Comparison of ENCODE assay signal across 13 cellular contexts in genomic region chr2:168802825-168803726, GRCh38. TPM values are rescaled to one million over a fixed set of nuclear protein-coding genes. Genes with fewer than 3 reads are reported as not detected.
DNase-seq lines count a peak whose midpoint lies in the region; ATAC-seq and TF ChIP-seq lines count a peak whose summit lies in the region.
"Had no signal": no experiment of that assay in that cellular context is flagged by ENCODE, and none has a peak within 500 bp of the region (broad histone marks: within the 10 kb centered on the region; RNA-seq: fewer than 3 reads in every experiment).

No MANE protein-coding gene starts in this region.

- H3K4me1 ChIP-seq in mesenchymal stem cell (ENCODE audit: control insufficient read depth, insufficient read depth, low read depth, low read length), result no peaks in the 10 kb centered on the region
- H3K4me1 ChIP-seq in thoracic aorta (ENCODE audit: control insufficient read depth in 1 of 2, low read depth in 2 of 2), result no peaks in the 10 kb centered on the region

- no peak overlapping the region for H2BK120ac ChIP-seq in mesenchymal stem cell (ENCODE audit: low read depth, low read length)

- no peak for DNase-seq in T-helper 2 cell treated with Interferon-gamma antibody and Interleukin-4, amounts not matched to agents 5 μg/mL and 100 μg/mL, for 36 hours (ENCODE audit: low spot score)
- DNase-seq in T-helper 2 cell (no peak), dorsolateral prefrontal cortex (no peak), mesenchymal stem cell (no peak), thoracic aorta (ENCODE audit: low spot score) (no peak), GM03348 (ENCODE audit: low spot score) (no peak), T-helper 1 cell (no peak)
- DNase-seq: activated CD4-positive, alpha-beta T cell treated with anti-CD3 and anti-CD28 coated beads, Interleukin-2, amount 50 U/mL, for 4 hours; glutamatergic neuron had no signal

- peaks cover 20% of the 10 kb centered on the region for H3K27me3 Mint-ChIP-seq in T-helper 2 cell treated with Interferon-gamma antibody and Interleukin-4, amounts not matched to agents 5 μg/mL and 100 μg/mL, for 36 hours (ENCODE audit: low read depth)
- H3K27me3 Mint-ChIP-seq: memory B cell had no signal

- peak overlapping the region in 20 of 59 donors; percentile 0 to 51 (median 30) for H3K27ac ChIP-seq in dorsolateral prefrontal cortex
- no peak overlapping the region for H3K27ac ChIP-seq in mesenchymal stem cell (ENCODE audit: low read length, poor library complexity, severe bottlenecking)
- H3K27ac ChIP-seq in thoracic aorta, result no peak overlapping the region

- no peak overlapping the region for H4K91ac ChIP-seq in mesenchymal stem cell (ENCODE audit: low read length)

- no peak overlapping the region for H3K4ac ChIP-seq in mesenchymal stem cell (ENCODE audit: low read depth in 1 of 2, low read length in 2 of 2)

- no peaks in the 10 kb centered on the region for H3K27me3 ChIP-seq in dorsolateral prefrontal cortex
- peaks cover 0 to 2% of the 10 kb centered on the region in 2 experiments for H3K27me3 ChIP-seq in mesenchymal stem cell (ENCODE audit: control insufficient read depth in 1 of 2, insufficient read depth in 1 of 2, low read length in 2 of 2)
- no peaks in the 10 kb centered on the region for H3K27me3 ChIP-seq in thoracic aorta (replicated peaks; ENCODE audit: insufficient read depth)

- H3K23ac ChIP-seq in mesenchymal stem cell (ENCODE audit: low read length in 2 of 2), result no peak overlapping the region

- H3K36me3 Mint-ChIP-seq in T-helper 2 cell treated with Interferon-gamma antibody and Interleukin-4, amounts not matched to agents 5 μg/mL and 100 μg/mL, for 36 hours (ENCODE audit: low read depth), result no peaks in the 10 kb centered on the region
- H3K36me3 Mint-ChIP-seq: activated naive CD4-positive, alpha-beta T cell treated with anti-CD3 and anti-CD28 coated beads, Interleukin-2, amount 50 U/mL, for 72 hours; memory B cell had no signal

- WGBS in mesenchymal stem cell, result 91% methylated on average over 5 of the region's 5 CpGs

- H3K9me3 Mint-ChIP-seq in T-helper 2 cell treated with Interferon-gamma antibody and Interleukin-4, amounts not matched to agents 5 μg/mL and 100 μg/mL, for 36 hours, result no peaks in the 10 kb centered on the region
- H3K9me3 Mint-ChIP-seq: activated naive CD4-positive, alpha-beta T cell treated with anti-CD3 and anti-CD28 coated beads, Interleukin-2, amount 50 U/mL, for 72 hours; memory B cell; T-helper 1 cell treated with Interleukin-12 subunit alpha and Interleukin-12 subunit beta and Interleukin-4 antibody, amounts not matched to agents 30 μg/mL and 1 μg/mL, for 36 hours had no signal

- no peaks in the 10 kb centered on the region for H3K79me1 ChIP-seq in mesenchymal stem cell (replicated peaks; ENCODE audit: low read length, poor library complexity, severe bottlenecking)

- no peak for ATAC-seq in thoracic aorta (ENCODE audit: insufficient number of reproducible peaks, low FRiP score, low read depth)
- ATAC-seq in HG02798 (IDR thresholded peaks at IDR 0.05; ENCODE audit: poor library complexity, unreplicated experiment), result no peak
- ATAC-seq: activated naive CD4-positive, alpha-beta T cell treated with anti-CD3 and anti-CD28 coated beads, Interleukin-2, amount 50 U/mL, for 72 hours had no signal

- H3K4me2 ChIP-seq in mesenchymal stem cell (ENCODE audit: low read length, poor library complexity, severe bottlenecking), result no peak overlapping the region

- H3K9ac ChIP-seq in mesenchymal stem cell (ENCODE audit: low read length), result no peak overlapping the region

- TF ChIP-seq CTCF in dorsolateral prefrontal cortex (IDR thresholded peaks at IDR 0.05 in 54 of 56, conservative IDR thresholded peaks at IDR 0.05 in 2 of 56; ENCODE audit: low read depth in 1 of 56, partially characterized antibody in 56 of 56) (no peak), thoracic aorta (IDR thresholded peaks at IDR 0.05) (no peak)

- intact Hi-C loops in dorsolateral prefrontal cortex (cut with DNase I), result no loop called here

- H2AFZ ChIP-seq in mesenchymal stem cell (ENCODE audit: low read depth, low read length), result no peak overlapping the region

- H3K4me3 ChIP-seq in dorsolateral prefrontal cortex, result peak overlapping the region in 44 of 59 donors; percentile 1 to 52 (median 22)
- H3K4me3 ChIP-seq in mesenchymal stem cell (ENCODE audit: insufficient read depth in 1 of 2, low read depth in 1 of 2, low read length in 2 of 2), result peak overlapping the region in 1 of 2 experiments; percentile 39
- H3K4me3 ChIP-seq in thoracic aorta, result peak overlapping the region; percentile 28

- no peak overlapping the region for H2BK5ac ChIP-seq in mesenchymal stem cell (ENCODE audit: low read depth, low read length, poor library complexity, severe bottlenecking)

- H3K4me1 Mint-ChIP-seq in T-helper 2 cell treated with Interferon-gamma antibody and Interleukin-4, amounts not matched to agents 5 μg/mL and 100 μg/mL, for 36 hours (ENCODE audit: low read depth), result peaks cover 19% of the 10 kb centered on the region
- H3K4me1 Mint-ChIP-seq: memory B cell had no signal

- H2BK15ac ChIP-seq in mesenchymal stem cell (ENCODE audit: low read depth, poor library complexity, severe bottlenecking), result no peak overlapping the region

- peak overlapping the region; percentile 30 for H4K8ac ChIP-seq in mesenchymal stem cell (ENCODE audit: low read length)

- no peak overlapping the region for H2AK5ac ChIP-seq in mesenchymal stem cell (ENCODE audit: low read length, severe bottlenecking)

- peak overlapping the region in 1 of 2 experiments; percentile 24 for H2BK12ac ChIP-seq in mesenchymal stem cell (ENCODE audit: low read length in 2 of 2)

- no peak overlapping the region for H3K18ac ChIP-seq in mesenchymal stem cell (ENCODE audit: low read depth in 1 of 2, low read length in 2 of 2)

- no peaks in the 10 kb centered on the region for H3K36me3 ChIP-seq in mesenchymal stem cell (ENCODE audit: control insufficient read depth in 1 of 2, insufficient read depth in 2 of 2, low read depth in 1 of 2, low read length in 2 of 2)
- H3K36me3 ChIP-seq in thoracic aorta, result no peaks in the 10 kb centered on the region

- H3K14ac ChIP-seq in mesenchymal stem cell (ENCODE audit: low read length in 2 of 2), result no peak overlapping the region

- no peaks in the 10 kb centered on the region for H3K9me3 ChIP-seq in mesenchymal stem cell (ENCODE audit: control insufficient read depth, low read length)
- H3K9me3 ChIP-seq in thoracic aorta, result no peaks in the 10 kb centered on the region

- H3K4me3 Mint-ChIP-seq in T-helper 2 cell treated with Interferon-gamma antibody and Interleukin-4, amounts not matched to agents 5 μg/mL and 100 μg/mL, for 36 hours, result peak overlapping the region; percentile 41
- H3K4me3 Mint-ChIP-seq: memory B cell; T-helper 1 cell treated with Interleukin-12 subunit alpha and Interleukin-12 subunit beta and Interleukin-4 antibody, amounts not matched to agents 30 μg/mL and 1 μg/mL, for 36 hours had no signal

- no peak overlapping the region for H3K27ac Mint-ChIP-seq in T-helper 2 cell treated with Interferon-gamma antibody and Interleukin-4, amounts not matched to agents 5 μg/mL and 100 μg/mL, for 36 hours
- H3K27ac Mint-ChIP-seq: activated naive CD4-positive, alpha-beta T cell treated with anti-CD3 and anti-CD28 coated beads, Interleukin-2, amount 50 U/mL, for 72 hours; memory B cell had no signal

RNA-seq across cellular contexts. Expression of gene NOSTRIN, which starts 0.6 kb away (rescaled TPM):
- 10 to 100 TPM in 41 of 120 experiments, 1 to 10 TPM in 79; 1.5 to 28.3 (median 8.8) TPM for total RNA-seq in dorsolateral prefrontal cortex
- 2.6 TPM for polyA plus RNA-seq in mesenchymal stem cell (2013, experiment 1 of 2)
- polyA plus RNA-seq in mesenchymal stem cell (2013, experiment 2 of 2), result 2.1 TPM
- total RNA-seq in thoracic aorta, result 10 to 100 TPM in 1 of 2 donors, 1 to 10 TPM in 1; 5.3 to 18.3 TPM
- total RNA-seq: activated naive CD4-positive, alpha-beta T cell treated with anti-CD3 and anti-CD28 coated beads, Interleukin-2, amount 50 U/mL, for 72 hours had no signal
